ENCODE assay signal across 1 cellular context in genomic region chr3:100710355-100711198, GRCh38.
TF ChIP-seq lines count a peak whose summit lies in the region.

No MANE protein-coding gene starts in this region.

TF ChIP-seq in GM12878, 131 proteins besides CTCF, POLR2A, EP300 and RAD21 (continued from another document and continues in another):
- TF ChIP-seq ZBTB40 (IDR thresholded peaks at IDR 0.05; ENCODE audit: borderline replicate concordance): no peak
- TF ChIP-seq IKZF2 (IDR thresholded peaks at IDR 0.05): peak in 1 of 2 experiments; percentile 48; a peak in 2 of 4 replicates
- no peak for TF ChIP-seq SRF (IDR thresholded peaks at IDR 0.05; ENCODE audit: low read depth in 2 of 2, low read length in 2 of 2)
- no peak for TF ChIP-seq ZBED1 (IDR thresholded peaks at IDR 0.05; ENCODE audit: borderline replicate concordance)
- TF ChIP-seq CHD2 (IDR thresholded peaks at IDR 0.05; ENCODE audit: borderline replicate concordance, low read depth, low read length): peak; percentile 27; the same call in 1 of the 2 replicates
- TF ChIP-seq CHD1 (IDR thresholded peaks at IDR 0.05; ENCODE audit: low read depth, low read length): no peak
- TF ChIP-seq IRF3 (IDR thresholded peaks at IDR 0.05): no peak
- TF ChIP-seq PKNOX1 (IDR thresholded peaks at IDR 0.05): no peak; the same call in 1 of the 2 replicates
- TF ChIP-seq, protein P1, sequence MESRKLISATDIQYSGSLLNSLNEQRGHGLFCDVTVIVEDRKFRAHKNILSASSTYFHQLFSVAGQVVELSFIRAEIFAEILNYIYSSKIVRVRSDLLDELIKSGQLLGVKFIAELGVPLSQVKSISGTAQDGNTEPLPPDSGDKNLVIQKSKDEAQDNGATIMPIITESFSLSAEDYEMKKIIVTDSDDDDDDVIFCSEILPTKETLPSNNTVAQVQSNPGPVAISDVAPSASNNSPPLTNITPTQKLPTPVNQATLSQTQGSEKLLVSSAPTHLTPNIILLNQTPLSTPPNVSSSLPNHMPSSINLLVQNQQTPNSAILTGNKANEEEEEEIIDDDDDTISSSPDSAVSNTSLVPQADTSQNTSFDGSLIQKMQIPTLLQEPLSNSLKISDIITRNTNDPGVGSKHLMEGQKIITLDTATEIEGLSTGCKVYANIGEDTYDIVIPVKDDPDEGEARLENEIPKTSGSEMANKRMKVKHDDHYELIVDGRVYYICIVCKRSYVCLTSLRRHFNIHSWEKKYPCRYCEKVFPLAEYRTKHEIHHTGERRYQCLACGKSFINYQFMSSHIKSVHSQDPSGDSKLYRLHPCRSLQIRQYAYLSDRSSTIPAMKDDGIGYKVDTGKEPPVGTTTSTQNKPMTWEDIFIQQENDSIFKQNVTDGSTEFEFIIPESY (IDR thresholded peaks at IDR 0.05): no peak
- no peak; the same call in 1 of the 2 replicates for TF ChIP-seq MTA2 (IDR thresholded peaks at IDR 0.05; ENCODE audit: low read depth)
- TF ChIP-seq MEF2B (IDR thresholded peaks at IDR 0.05; ENCODE audit: partially characterized antibody, poor library complexity, severe bottlenecking): no peak
- TF ChIP-seq YY1 (IDR thresholded peaks at IDR 0.05; ENCODE audit: low read depth, low read length): peak; percentile 57; the same call in 1 of the 2 replicates
- TF ChIP-seq FOXM1 (IDR thresholded peaks at IDR 0.05; ENCODE audit: low read depth, low read length): peak; percentile 47; the same call in 1 of the 2 replicates
- TF ChIP-seq E2F8 (IDR thresholded peaks at IDR 0.05; ENCODE audit: low read depth, partially characterized antibody): no peak
- TF ChIP-seq TBL1XR1 (IDR thresholded peaks at IDR 0.05; ENCODE audit: low read depth, low read length): 0 out of 2 replicates have a peak, but pooled peaks have one; percentile 50
- peak; percentile 28; the same call in 1 of the 2 replicates for TF ChIP-seq IKZF1 (conservative IDR thresholded peaks at IDR 0.05)
- TF ChIP-seq RFX5 (IDR thresholded peaks at IDR 0.05; ENCODE audit: low read depth, low read length): no peak
- no peak for TF ChIP-seq HDGF (IDR thresholded peaks at IDR 0.05)
- no peak for TF ChIP-seq KLF5 (IDR thresholded peaks at IDR 0.05; ENCODE audit: partially characterized antibody)
- TF ChIP-seq SMC3 (IDR thresholded peaks at IDR 0.05; ENCODE audit: borderline replicate concordance, low read length): peak; percentile 25; the same call in 1 of the 2 replicates
- TF ChIP-seq TAF1 (IDR thresholded peaks at IDR 0.05; ENCODE audit: borderline replicate concordance, low read depth, low read length): no peak
- peak; percentile 24; the same call in 1 of the 2 replicates for TF ChIP-seq ATF7 (IDR thresholded peaks at IDR 0.05; ENCODE audit: low read depth)
- TF ChIP-seq, protein P2, sequence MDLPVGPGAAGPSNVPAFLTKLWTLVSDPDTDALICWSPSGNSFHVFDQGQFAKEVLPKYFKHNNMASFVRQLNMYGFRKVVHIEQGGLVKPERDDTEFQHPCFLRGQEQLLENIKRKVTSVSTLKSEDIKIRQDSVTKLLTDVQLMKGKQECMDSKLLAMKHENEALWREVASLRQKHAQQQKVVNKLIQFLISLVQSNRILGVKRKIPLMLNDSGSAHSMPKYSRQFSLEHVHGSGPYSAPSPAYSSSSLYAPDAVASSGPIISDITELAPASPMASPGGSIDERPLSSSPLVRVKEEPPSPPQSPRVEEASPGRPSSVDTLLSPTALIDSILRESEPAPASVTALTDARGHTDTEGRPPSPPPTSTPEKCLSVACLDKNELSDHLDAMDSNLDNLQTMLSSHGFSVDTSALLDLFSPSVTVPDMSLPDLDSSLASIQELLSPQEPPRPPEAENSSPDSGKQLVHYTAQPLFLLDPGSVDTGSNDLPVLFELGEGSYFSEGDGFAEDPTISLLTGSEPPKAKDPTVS (IDR thresholded peaks at IDR 0.05; ENCODE audit: low read depth, low read length): no peak
- peak; percentile 48; the same call in 1 of the 2 replicates for TF ChIP-seq POLR2AphosphoS5 (IDR thresholded peaks at IDR 0.05; ENCODE audit: low read length)
- peak; percentile 86 for TF ChIP-seq JUNB (IDR thresholded peaks at IDR 0.05)
- TF ChIP-seq TCF3 (IDR thresholded peaks at IDR 0.05; ENCODE audit: borderline replicate concordance, insufficient read depth, low read depth, low read length): no peak
- TF ChIP-seq ZSCAN29 (IDR thresholded peaks at IDR 0.05): no peak
- TF ChIP-seq ZNF592 (IDR thresholded peaks at IDR 0.05): no peak
- TF ChIP-seq MXI1 (IDR thresholded peaks at IDR 0.05; ENCODE audit: low read depth, low read length): no peak
- peak; percentile 29; the same call in 1 of the 2 replicates for TF ChIP-seq RUNX3 (IDR thresholded peaks at IDR 0.05; ENCODE audit: low read length)
- no peak for TF ChIP-seq STAT3 (IDR thresholded peaks at IDR 0.05; ENCODE audit: low read depth, low read length)
- TF ChIP-seq CREB1 (IDR thresholded peaks at IDR 0.05; ENCODE audit: low read depth): 0 out of 2 replicates have a peak, but pooled peaks have one; percentile 19
- TF ChIP-seq EED (IDR thresholded peaks at IDR 0.05; ENCODE audit: low read depth): peak; percentile 51; the same call in 1 of the 2 replicates
- no peak for TF ChIP-seq STAT1 (conservative IDR thresholded peaks at IDR 0.05)
- TF ChIP-seq ZNF217 (IDR thresholded peaks at IDR 0.05): no peak
- 0 out of 2 replicates have a peak, but pooled peaks have one; percentile 4 for TF ChIP-seq BCL11A (IDR thresholded peaks at IDR 0.05; ENCODE audit: low read depth, low read length)
- TF ChIP-seq ZNF384 (IDR thresholded peaks at IDR 0.05; ENCODE audit: borderline replicate concordance, low read depth, low read length): no peak
- peak; percentile 69; the same call in 1 of the 2 replicates for TF ChIP-seq JUND (IDR thresholded peaks at IDR 0.05; ENCODE audit: low read depth, low read length)
- no peak for TF ChIP-seq PML (IDR thresholded peaks at IDR 0.05; ENCODE audit: low read length)
- no peak for TF ChIP-seq NRF1 (conservative IDR thresholded peaks at IDR 0.05; ENCODE audit: low read depth, low read length)
- TF ChIP-seq, protein P3, sequence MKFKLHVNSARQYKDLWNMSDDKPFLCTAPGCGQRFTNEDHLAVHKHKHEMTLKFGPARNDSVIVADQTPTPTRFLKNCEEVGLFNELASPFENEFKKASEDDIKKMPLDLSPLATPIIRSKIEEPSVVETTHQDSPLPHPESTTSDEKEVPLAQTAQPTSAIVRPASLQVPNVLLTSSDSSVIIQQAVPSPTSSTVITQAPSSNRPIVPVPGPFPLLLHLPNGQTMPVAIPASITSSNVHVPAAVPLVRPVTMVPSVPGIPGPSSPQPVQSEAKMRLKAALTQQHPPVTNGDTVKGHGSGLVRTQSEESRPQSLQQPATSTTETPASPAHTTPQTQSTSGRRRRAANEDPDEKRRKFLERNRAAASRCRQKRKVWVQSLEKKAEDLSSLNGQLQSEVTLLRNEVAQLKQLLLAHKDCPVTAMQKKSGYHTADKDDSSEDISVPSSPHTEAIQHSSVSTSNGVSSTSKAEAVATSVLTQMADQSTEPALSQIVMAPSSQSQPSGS (IDR thresholded peaks at IDR 0.05; ENCODE audit: low read length): 0 out of 2 replicates have a peak, but pooled peaks have one; percentile 36
- peak; percentile 96 for TF ChIP-seq MLLT1 (IDR thresholded peaks at IDR 0.05)
- no peak for TF ChIP-seq TCF7 (IDR thresholded peaks at IDR 0.05; ENCODE audit: borderline replicate concordance)
